Comparison of ENCODE assay signal across 8 cellular contexts in genomic region chr12:127381043-127381668, GRCh38.
A peak's percentile ranks its signal among the peaks of the same experiment; 100 is the strongest.
DNase-seq lines count a peak whose midpoint lies in the region; ATAC-seq, FAIRE-seq and TF ChIP-seq lines count a peak whose summit lies in the region.

No MANE protein-coding gene starts in this region.

- TF ChIP-seq POLR2A in A549 (IDR thresholded peaks at IDR 0.05; ENCODE audit: low read length) = no peak

- CTCF ChIA-PET in A549 (lab: Yijun Ruan, JAX) = interaction anchor here (0.6 to 1.7 kb wide), 42 partner anchors 8 to 1807 kb away, joined by 3 to 33 read pairs (median 4); no protein-coding TSS in a partner anchor

- peak; percentile 30 to 32 for DNase-seq in A549 (ENCODE audit: low read depth in 1 of 2, low spot score in 1 of 2)
- peak; percentile 82 for DNase-seq in NCI-H774 (lab: John Stamatoyannopoulos, UW)
- peak; percentile 29 for DNase-seq in activated naive CD4-positive, alpha-beta T cell treated with anti-CD3 and anti-CD28 coated beads, Interleukin-2, amount 50 U/mL, for 16 hours
- peak; percentile 16 for DNase-seq in left ventricle myocardium inferior
- no peak for DNase-seq in sciatic nerve (ENCODE audit: low spot score)
- no peak for DNase-seq in cerebellar nuclear complex (lab: John Stamatoyannopoulos, UW)

- POLR2A ChIA-PET in A549 (lab: Yijun Ruan, JAX) = no interaction called here

- peak; percentile 80 for TF ChIP-seq CTCF in A549 (IDR thresholded peaks at IDR 0.05)
- TF ChIP-seq CTCF in GM12875 (IDR thresholded peaks at IDR 0.05; ENCODE audit: borderline replicate concordance, insufficient read depth, low read depth, low read length) = peak; percentile 85
- TF ChIP-seq CTCF in left ventricle myocardium inferior (IDR thresholded peaks at IDR 0.05; ENCODE audit: borderline replicate concordance) = peak; percentile 88

- intact Hi-C loops in left ventricle myocardium inferior (cut with micrococcal nuclease) = loop anchor here (10.0 kb wide), 1 partner anchor 276 kb away; no protein-coding TSS in a partner anchor
- intact Hi-C loops in sciatic nerve (cut with DNase I) = no loop called here

- TF ChIP-seq RAD21 in A549 (conservative IDR thresholded peaks at IDR 0.05 in 1 of 2, IDR thresholded peaks at IDR 0.05 in 1 of 2) = peak; percentile 81 to 88

- H3K4me3 ChIP-seq in A549 (no peak overlapping the region), GM12875 (ENCODE audit: low read depth, low read length) (no peak overlapping the region), left ventricle myocardium inferior (peak overlapping the region; percentile 46)

- H3K9me3 ChIP-seq in A549 = no peaks in the 10 kb centered on the region
- H3K9me3 ChIP-seq in left ventricle myocardium inferior (replicated peaks) = no peaks in the 10 kb centered on the region

- H3K4me1 ChIP-seq in A549 = no peaks in the 10 kb centered on the region
- peaks cover 6% of the 10 kb centered on the region for H3K4me1 ChIP-seq in left ventricle myocardium inferior

- TF ChIP-seq EP300 in A549 (IDR thresholded peaks at IDR 0.05) = no peak

- H3K4me2 ChIP-seq in A549 = peak overlapping the region; percentile 72

- peaks cover 62% of the 10 kb centered on the region for H3K27me3 ChIP-seq in left ventricle myocardium inferior (ENCODE audit: low read depth)

- H3K36me3 ChIP-seq in left ventricle myocardium inferior = no peaks in the 10 kb centered on the region

- FAIRE-seq in A549 (lab: Jason Lieb, UNC) = no peak

- no peak overlapping the region for H3K27ac ChIP-seq in A549
- H3K27ac ChIP-seq in left ventricle myocardium inferior (replicated peaks) = no peak overlapping the region

- ATAC-seq in A549 (peak; percentile 91 to 98), HG03097 (IDR thresholded peaks at IDR 0.05; ENCODE audit: low FRiP score, unreplicated experiment) (peak; percentile 86), sciatic nerve (peak; percentile 66)

- WGBS in A549 (ENCODE audit: missing lambda C conversion rate) = 12% methylated on average over 25 of the region's 33 CpGs

TF ChIP-seq in A549, 52 proteins besides CTCF, POLR2A, EP300 and RAD21:
- TF ChIP-seq FOSB (CRISPR knock-in tag; IDR thresholded peaks at IDR 0.05) (no peak), JUNB (IDR thresholded peaks at IDR 0.05) (no peak), NR3C1 (IDR thresholded peaks at IDR 0.05) (no peak), MAX (IDR thresholded peaks at IDR 0.05) (no peak), HOXB5 (CRISPR knock-in tag; IDR thresholded peaks at IDR 0.05) (no peak), CBX2 (IDR thresholded peaks at IDR 0.05; ENCODE audit: borderline replicate concordance, low read depth) (no peak), SMC3 (IDR thresholded peaks at IDR 0.05) (peak; percentile 77), RFX5 (IDR thresholded peaks at IDR 0.05) (no peak), PHF8 (IDR thresholded peaks at IDR 0.05; ENCODE audit: borderline replicate concordance, low read depth) (no peak)

Comparison
In these comparisons a context has a peak if more than half of its experiments do, and no peak if none do; other contexts are left out.
1. DNase-seq: peak in A549 (2 of 2), NCI-H774 (single experiment), activated naive CD4-positive, alpha-beta T cell treated with anti-CD3 and anti-CD28 coated beads, Interleukin-2, amount 50 U/mL, for 16 hours (single experiment) and left ventricle myocardium inferior (single experiment); none in sciatic nerve (single experiment) and cerebellar nuclear complex (0 of 2).
2. Peak in every context shown above with its lines, with median percentiles within 50 percentile points of each other: ATAC-seq and CTCF ChIP-seq.